9 cellular contexts compared by ENCODE assay signal in genomic region chr5:139383275-139383992, GRCh38. TPM values are rescaled to one million over a fixed set of nuclear protein-coding genes. Genes with fewer than 3 reads are reported as not detected.
DNase-seq lines count a peak whose midpoint lies in the region; ATAC-seq and TF ChIP-seq lines count a peak whose summit lies in the region.
"Had no signal": no experiment of that assay in that cellular context is flagged by ENCODE, and none has a peak within 500 bp of the region (broad histone marks: within the 10 kb centered on the region; RNA-seq: fewer than 3 reads in every experiment).

Gene SLC23A1, minus strand, starts transcription at chr5:139383297. Its CDS starts 44 bp downstream, at chr5:139383253.

- 34 to 38% methylated on average over 10 of the region's 10 CpGs for WGBS in body of pancreas, 2 donors

- no peaks in the 10 kb centered on the region for H3K36me3 ChIP-seq in CD8-positive, alpha-beta memory T cell (ENCODE audit: insufficient read depth, low read length)
- no peaks in the 10 kb centered on the region for H3K36me3 ChIP-seq in body of pancreas (replicated peaks in 1 of 2; ENCODE audit: insufficient read depth in 1 of 2, low read depth in 2 of 2)
- no peaks in the 10 kb centered on the region for H3K36me3 ChIP-seq in naive thymus-derived CD4-positive, alpha-beta T cell (ENCODE audit: control insufficient read depth in 2 of 3, insufficient read depth in 3 of 3, low read length in 3 of 3)

- H3K27ac ChIP-seq in CD8-positive, alpha-beta memory T cell (ENCODE audit: low read depth, low read length): no peak within 1 kb of the TSS
- peak within 1 kb of the TSS in 3 of 4 donors; percentile 58 to 69 (median 63) for H3K27ac ChIP-seq in body of pancreas
- H3K27ac ChIP-seq in naive thymus-derived CD4-positive, alpha-beta T cell (ENCODE audit: low read depth, low read length): no peak within 1 kb of the TSS

- H3K4me1 Mint-ChIP-seq in CD8-positive, alpha-beta memory T cell: peaks cover 21 to 41% (median 26%) of the 10 kb centered on the region in 3 donors
- peaks cover 21 to 53% (median 28%) of the 10 kb centered on the region in 7 donors for H3K4me1 Mint-ChIP-seq in naive thymus-derived CD4-positive, alpha-beta T cell
- H3K4me1 Mint-ChIP-seq in activated T-cell treated with anti-CD3 and anti-CD28 coated beads, Interleukin-2, amount 50 U/mL, for 24 hours (ENCODE audit: low read depth): peaks cover 26% of the 10 kb centered on the region

- H3K4me3 ChIP-seq in CD8-positive, alpha-beta memory T cell (ENCODE audit: low read length): no peak within 1 kb of the TSS
- H3K4me3 ChIP-seq in body of pancreas: no peak within 1 kb of the TSS
- H3K4me3 ChIP-seq in naive thymus-derived CD4-positive, alpha-beta T cell (ENCODE audit: low read length): no peak within 1 kb of the TSS

- H3K27me3 ChIP-seq in CD8-positive, alpha-beta memory T cell (ENCODE audit: insufficient read depth, low read length, poor library complexity, severe bottlenecking): no peaks in the 10 kb centered on the region
- H3K27me3 ChIP-seq in body of pancreas: no peaks in the 10 kb centered on the region
- H3K27me3 ChIP-seq in naive thymus-derived CD4-positive, alpha-beta T cell (ENCODE audit: control insufficient read depth in 2 of 2, insufficient read depth in 2 of 2, low read length in 2 of 2): no peaks in the 10 kb centered on the region

- no peaks in the 10 kb centered on the region for H3K9me3 ChIP-seq in CD8-positive, alpha-beta memory T cell (ENCODE audit: low read length)
- H3K9me3 ChIP-seq in body of pancreas: no peaks in the 10 kb centered on the region
- no peaks in the 10 kb centered on the region for H3K9me3 ChIP-seq in naive thymus-derived CD4-positive, alpha-beta T cell (ENCODE audit: control insufficient read depth in 2 of 3, low read length in 3 of 3)

- no peak for TF ChIP-seq POLR2A in body of pancreas (IDR thresholded peaks at IDR 0.05)

- H3K9me3 Mint-ChIP-seq in CD8-positive, alpha-beta memory T cell: no peaks in the 10 kb centered on the region
- H3K9me3 Mint-ChIP-seq in naive thymus-derived CD4-positive, alpha-beta T cell: no peaks in the 10 kb centered on the region
- H3K9me3 Mint-ChIP-seq in activated T-cell treated with anti-CD3 and anti-CD28 coated beads, Interleukin-2, amount 50 U/mL, for 24 hours: no peaks in the 10 kb centered on the region

- intact Hi-C loops in body of pancreas (cut with DNase I): no loop called here
- intact Hi-C loops in naive thymus-derived CD4-positive, alpha-beta T cell (cut with micrococcal nuclease): no loop called here

- peak within 1 kb of the TSS in 7 of 8 donors; percentile 64 to 98 (median 79) for H3K27ac Mint-ChIP-seq in CD8-positive, alpha-beta memory T cell
- H3K27ac Mint-ChIP-seq in naive thymus-derived CD4-positive, alpha-beta T cell: peak within 1 kb of the TSS in 4 of 9 donors; percentile 34 to 98 (median 68)
- H3K27ac Mint-ChIP-seq in activated T-cell treated with anti-CD3 and anti-CD28 coated beads, Interleukin-2, amount 50 U/mL, for 24 hours: no peak within 1 kb of the TSS

- peak in 1 of 5 donors; percentile 23 for DNase-seq in CD8-positive, alpha-beta memory T cell
- peak; percentile 80 for DNase-seq in HuH-7 (ENCODE audit: low spot score)
- DNase-seq in body of pancreas: peak; percentile 40 to 68 (median 62)
- no peak for DNase-seq in naive thymus-derived CD4-positive, alpha-beta T cell
- no peak for DNase-seq in SIG-M5 treated with dmso at 0.1 percent for 504 hours (lab: John Stamatoyannopoulos, UW; ENCODE audit: unreplicated experiment)
- no peak for DNase-seq in NCI-H1417 (lab: John Stamatoyannopoulos, UW)
- no peak for DNase-seq in activated T-cell treated with anti-CD3 and anti-CD28 coated beads, Interleukin-2, amount 50 U/mL, for 24 hours
- DNase-seq: NCI-H2081 treated with DMSO at 0.1 percent for 48 hours had no signal

- H3K36me3 Mint-ChIP-seq in CD8-positive, alpha-beta memory T cell: no peaks in the 10 kb centered on the region
- peaks cover 0 to 3% (median 0%) of the 10 kb centered on the region in 5 donors for H3K36me3 Mint-ChIP-seq in naive thymus-derived CD4-positive, alpha-beta T cell
- no peaks in the 10 kb centered on the region for H3K36me3 Mint-ChIP-seq in activated T-cell treated with anti-CD3 and anti-CD28 coated beads, Interleukin-2, amount 50 U/mL, for 24 hours (ENCODE audit: low read depth)

- CTCF ChIA-PET in CD8-positive, alpha-beta memory T cell (lab: Charles Lee): no interaction called here
- CTCF ChIA-PET in naive thymus-derived CD4-positive, alpha-beta T cell (lab: Charles Lee): no interaction called here

- TF ChIP-seq CTCF in body of pancreas (IDR thresholded peaks at IDR 0.05): no peak

- POLR2A ChIA-PET in CD8-positive, alpha-beta memory T cell (lab: Charles Lee): no interaction called here
- POLR2A ChIA-PET in naive thymus-derived CD4-positive, alpha-beta T cell (lab: Charles Lee): no interaction called here

- peak within 1 kb of the TSS in 4 of 7 donors; percentile 35 to 78 (median 51) for H3K4me3 Mint-ChIP-seq in CD8-positive, alpha-beta memory T cell
- peak within 1 kb of the TSS in 6 of 10 donors; percentile 9 to 85 (median 44) for H3K4me3 Mint-ChIP-seq in naive thymus-derived CD4-positive, alpha-beta T cell
- H3K4me3 Mint-ChIP-seq in activated T-cell treated with anti-CD3 and anti-CD28 coated beads, Interleukin-2, amount 50 U/mL, for 24 hours: no peak within 1 kb of the TSS

- ATAC-seq in body of pancreas (peak; percentile 58), GM18511 (IDR thresholded peaks at IDR 0.05; ENCODE audit: unreplicated experiment) (no peak)
- ATAC-seq in naive thymus-derived CD4-positive, alpha-beta T cell: no peak

- H3K4me1 ChIP-seq in CD8-positive, alpha-beta memory T cell (ENCODE audit: insufficient read depth, low read length): peaks cover 18% of the 10 kb centered on the region
- peaks cover 37% of the 10 kb centered on the region for H3K4me1 ChIP-seq in body of pancreas
- peaks cover 7 to 12% of the 10 kb centered on the region in 2 donors for H3K4me1 ChIP-seq in naive thymus-derived CD4-positive, alpha-beta T cell (ENCODE audit: control insufficient read depth in 2 of 2, insufficient read depth in 2 of 2, low read length in 2 of 2)

- no peaks in the 10 kb centered on the region for H3K27me3 Mint-ChIP-seq in CD8-positive, alpha-beta memory T cell
- H3K27me3 Mint-ChIP-seq in naive thymus-derived CD4-positive, alpha-beta T cell: no peaks in the 10 kb centered on the region
- no peaks in the 10 kb centered on the region for H3K27me3 Mint-ChIP-seq in activated T-cell treated with anti-CD3 and anti-CD28 coated beads, Interleukin-2, amount 50 U/mL, for 24 hours

RNA-seq across cellular contexts. Expression of gene SLC23A1, which starts in this region (rescaled TPM):
- under 1 TPM in 1 of 2 experiments, not detected in 1; 0.33 TPM for total RNA-seq in CD8-positive, alpha-beta memory T cell
- not detected for polyA plus RNA-seq in CD8-positive, alpha-beta memory T cell
- under 1 TPM; 0.66 to 0.78 TPM for total RNA-seq in body of pancreas
- 1 to 10 TPM in 1 of 5 experiments, not detected in 4; 4.7 TPM for total RNA-seq in naive thymus-derived CD4-positive, alpha-beta T cell
- polyA plus RNA-seq in naive thymus-derived CD4-positive, alpha-beta T cell: not detected

Comparison
In these comparisons a context has a peak if more than half of its experiments do, and no peak if none do; other contexts are left out.
1. Peak in DNase-seq, ATAC-seq and H3K27ac ChIP-seq in body of pancreas; RNA of the gene not detected or under 1 TPM.